15 cellular contexts compared by ENCODE assay signal in the genomic region with DNA sequence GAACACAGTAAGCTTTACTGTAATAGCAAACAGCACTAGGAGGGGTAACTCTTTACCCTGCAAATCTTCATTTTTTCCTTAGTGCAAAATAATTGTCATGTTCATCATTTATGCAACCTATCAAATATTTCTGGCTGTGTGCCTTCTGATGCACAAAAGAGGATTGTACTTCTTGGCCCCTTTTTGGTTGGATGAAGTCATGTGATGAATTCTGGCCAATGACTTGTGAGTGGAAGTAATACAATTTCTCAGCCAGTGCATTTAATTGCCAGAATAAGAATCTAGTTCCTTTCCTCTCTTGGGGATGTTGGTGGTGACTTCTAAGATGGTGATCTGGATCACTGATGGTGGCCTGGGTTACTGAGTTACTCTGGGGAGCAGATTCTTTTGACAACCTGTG.
"Had no signal": no experiment of that assay in that cellular context is flagged by ENCODE, and none has a peak within 500 bp of the region (broad histone marks: within the 10 kb centered on the region; RNA-seq: fewer than 3 reads in every experiment).

No MANE protein-coding gene starts in this region.

- H3K4me1 ChIP-seq: colonic mucosa, thyroid gland, upper lobe of left lung, uterus had no signal

- ATAC-seq: naive thymus-derived CD8-positive, alpha-beta T cell had no signal

- H3K36me3 ChIP-seq: colonic mucosa, heart left ventricle, ovary, thyroid gland, upper lobe of left lung, uterus had no signal

- H3K27ac ChIP-seq: colonic mucosa, ovary, thyroid gland, upper lobe of left lung, uterus had no signal

- H3K27me3 ChIP-seq: colonic mucosa, heart left ventricle, ovary, thyroid gland, upper lobe of left lung, uterus had no signal

- H3K4me3 ChIP-seq: colonic mucosa, heart left ventricle, mucosa of descending colon, ovary, smooth muscle cell, thyroid gland, upper lobe of left lung, uterus had no signal

- H3K4me2 ChIP-seq: smooth muscle cell had no signal

- FAIRE-seq: frontal cortex had no signal

- DNase-seq: dermis blood vessel endothelial cell; heart left ventricle; hippocampal formation; naive thymus-derived CD8-positive, alpha-beta T cell; ovary; right cardiac atrium; stimulated activated CD4-positive, alpha-beta T cell treated with anti-CD3 and anti-CD28 coated beads, Interleukin-2, amount 100 ng/mL, for 48 hours; stimulated activated naive CD4-positive, alpha-beta T cell treated with Interleukin-2 at 50 U/mL for 16 hours; thyroid gland; upper lobe of left lung; uterus had no signal

- H3K9me3 ChIP-seq: colonic mucosa, heart left ventricle, mucosa of descending colon, ovary, thyroid gland, upper lobe of left lung, uterus had no signal
